12 cellular contexts compared by ENCODE assay signal in the genomic region with DNA sequence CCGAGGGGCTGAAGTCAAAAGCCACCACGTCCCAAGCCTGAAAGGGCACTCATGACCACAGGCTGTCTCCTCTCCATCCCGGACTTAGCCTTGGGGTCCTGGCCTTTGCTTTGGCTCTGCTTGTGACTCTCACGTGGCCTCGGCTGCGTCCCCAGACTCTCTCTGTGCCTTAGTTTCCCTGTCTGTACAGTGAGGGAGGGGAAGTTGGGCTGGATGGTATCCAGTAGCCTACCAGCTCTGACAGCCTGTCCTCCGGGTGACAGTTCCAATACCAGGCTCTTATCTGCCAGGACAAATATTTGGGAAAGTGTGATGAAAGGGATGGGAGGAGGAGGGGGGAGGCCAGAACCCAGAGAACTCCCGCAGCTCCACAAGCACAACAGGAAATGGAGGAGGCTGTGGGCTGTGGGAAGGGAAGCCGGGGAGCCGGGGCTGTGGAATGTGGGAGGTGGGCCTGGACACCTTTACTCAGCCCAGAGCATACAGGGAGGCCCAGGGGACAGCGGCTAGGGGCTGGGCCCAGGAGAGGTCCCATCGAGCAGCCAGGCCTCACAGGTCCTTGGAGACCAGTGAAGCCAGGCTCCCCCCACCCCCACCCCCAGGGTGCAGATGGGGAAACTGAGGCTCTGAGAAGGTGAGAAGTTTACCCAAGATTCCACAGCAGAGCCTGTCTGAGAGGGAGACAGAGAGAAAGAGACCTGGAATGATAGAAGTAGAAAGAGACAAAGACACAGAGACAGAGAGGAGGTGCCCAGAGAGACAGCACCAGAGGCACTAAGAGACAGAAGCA. TPM values are rescaled to one million over a fixed set of nuclear protein-coding genes. Genes with fewer than 3 reads are reported as not detected.
DNase-seq lines count a peak whose midpoint lies in the region; ATAC-seq, FAIRE-seq and TF ChIP-seq lines count a peak whose summit lies in the region.
"Had no signal": no experiment of that assay in that cellular context is flagged by ENCODE, and none has a peak within 500 bp of the region (broad histone marks: within the 10 kb centered on the region; RNA-seq: fewer than 3 reads in every experiment).

No MANE protein-coding gene starts in this region.

- peaks cover 0 to 26% (median 23%) of the 10 kb centered on the region in 5 donors for H3K36me3 ChIP-seq in subcutaneous abdominal adipose tissue (ENCODE audit: control insufficient read depth in 5 of 5, insufficient read depth in 5 of 5, low read length in 5 of 5)

- POLR2A ChIA-PET in T-cell (lab: Charles Lee), result no interaction called here

- CTCF ChIA-PET in T-cell (lab: Charles Lee), result interaction anchor here (0.6 to 0.7 kb wide), 3 partner anchors 57 to 1055 kb away, joined by 3 read pairs; no protein-coding TSS in a partner anchor

- H3K4me1 Mint-ChIP-seq in HFFc6 (ENCODE audit: low read depth) (peaks cover 89% of the 10 kb centered on the region), T-cell (no peaks in the 10 kb centered on the region)

- H3K4me3 ChIP-seq in choroid plexus epithelial cell (ENCODE audit: low read depth, low read length), result no peak overlapping the region
- H3K4me3 ChIP-seq in subcutaneous abdominal adipose tissue (ENCODE audit: low read depth in 1 of 5, low read length in 5 of 5), result peak overlapping the region in 2 of 5 donors; percentile 19 to 37

- TF ChIP-seq CTCF in HFFc6 (IDR thresholded peaks at IDR 0.05) (no peak), choroid plexus epithelial cell (conservative IDR thresholded peaks at IDR 0.05; ENCODE audit: low read depth, low read length) (no peak)

- H3K4me1 ChIP-seq in subcutaneous abdominal adipose tissue (ENCODE audit: control insufficient read depth in 5 of 5, insufficient read depth in 5 of 5, low read length in 5 of 5), result peaks cover 9 to 79% (median 61%) of the 10 kb centered on the region in 5 donors

- peak overlapping the region in 2 of 5 donors; percentile 6 to 27 for H3K9ac ChIP-seq in subcutaneous abdominal adipose tissue (ENCODE audit: low read length in 5 of 5)

- peaks cover 51% of the 10 kb centered on the region for H3K36me3 Mint-ChIP-seq in HFFc6 (ENCODE audit: low read depth)
- H3K36me3 Mint-ChIP-seq in T-cell, result no peaks in the 10 kb centered on the region

- H3K4me3 Mint-ChIP-seq in HFFc6, result peak overlapping the region; percentile 63
- no peak overlapping the region for H3K4me3 Mint-ChIP-seq in T-cell

- FAIRE-seq in frontal cortex (lab: Jason Lieb, UNC), result no peak

- H3K9me3 Mint-ChIP-seq in HFFc6 (no peaks in the 10 kb centered on the region), T-cell (no peaks in the 10 kb centered on the region)

- ATAC-seq in left lobe of liver (peak; percentile 73), T-cell (replicated peaks in 1 of 4) (no peak), GM19035 (IDR thresholded peaks at IDR 0.05; ENCODE audit: unreplicated experiment) (no peak)

- H3K9me3 ChIP-seq in subcutaneous abdominal adipose tissue (ENCODE audit: control insufficient read depth in 5 of 5, low read length in 5 of 5), result no peaks in the 10 kb centered on the region

- peak overlapping the region; percentile 60 for H3K27ac ChIP-seq in subcutaneous abdominal adipose tissue (ENCODE audit: low read depth, low read length)

- peaks cover 0 to 24% (median 2%) of the 10 kb centered on the region in 5 donors for H3K27me3 ChIP-seq in subcutaneous abdominal adipose tissue (ENCODE audit: control insufficient read depth in 5 of 5, insufficient read depth in 4 of 5, low read length in 5 of 5)

- H3K27ac Mint-ChIP-seq in HFFc6, result peak overlapping the region; percentile 99
- H3K27ac Mint-ChIP-seq in T-cell, result no peak overlapping the region

- DNase-seq in HFFc6 (no peak), choroid plexus epithelial cell (ENCODE audit: low read depth) (peak; percentile 80), left lobe of liver (ENCODE audit: low spot score) (peak; percentile 85), frontal cortex (ENCODE audit: low spot score in 2 of 2) (no peak), T-cell (no peak), NCI-H1694 treated with DMSO at 0.1 percent for 48 hours (lab: John Stamatoyannopoulos, UW) (no peak)
- DNase-seq: NCI-H1417 had no signal

- H3K27me3 Mint-ChIP-seq in HFFc6 (ENCODE audit: insufficient read depth) (peaks cover 12% of the 10 kb centered on the region), T-cell (no peaks in the 10 kb centered on the region)

RNA-seq across cellular contexts. Expression of a gene that starts 18.3 kb away (rescaled TPM):
- total RNA-seq in HFFc6 (2021; fragmentation: NEBNext Ultra II Directional; extraction: Animal tissue kit (Norgen Biotek cat#: 25700)), result 100 to 1,000 TPM; 137 to 208 (median 180) TPM
- total RNA-seq in left lobe of liver, result 12.8 TPM
- total RNA-seq in frontal cortex, result 12.2 TPM
- 1 to 10 TPM in 3 of 5 donors, under 1 TPM in 2; 0.32 to 3.6 (median 1.6) TPM for total RNA-seq in T-cell

RNA-seq across cellular contexts. Expression of a gene that starts 29.2 kb away (rescaled TPM):
- under 1 TPM in 1 of 6 experiments, not detected in 5; 0.11 TPM for total RNA-seq in HFFc6 (2021; fragmentation: NEBNext Ultra II Directional; extraction: Animal tissue kit (Norgen Biotek cat#: 25700))
- total RNA-seq in left lobe of liver (0.15 TPM), frontal cortex (not detected), T-cell (under 1 TPM in 1 of 5 donors, not detected in 4; 0.23 TPM)
- total RNA-seq: G401, mononuclear cell, SK-MEL-5 had no signal

RNA-seq across cellular contexts. Expression of a gene that starts 51.0 kb away (rescaled TPM):
- total RNA-seq in HFFc6 (2021; fragmentation: NEBNext Ultra II Directional; extraction: Animal tissue kit (Norgen Biotek cat#: 25700)), result 1 to 10 TPM in 2 of 6 experiments, under 1 TPM in 4; 0.26 to 1.5 (median 0.78) TPM
- total RNA-seq in left lobe of liver (15.2 TPM), frontal cortex (5.3 TPM), T-cell (under 1 TPM in 4 of 5 donors, not detected in 1; 0.36 to 0.95 (median 0.58) TPM)
- total RNA-seq: SK-MEL-5 had no signal

RNA-seq across cellular contexts. Expression of a gene that starts 52.5 kb away (rescaled TPM):
- not detected for total RNA-seq in HFFc6 (2021; fragmentation: NEBNext Ultra II Directional; extraction: Animal tissue kit (Norgen Biotek cat#: 25700))
- total RNA-seq in left lobe of liver (not detected), frontal cortex (2.9 TPM), T-cell (not detected)
- total RNA-seq: G401, SK-MEL-5 had no signal

Comparison
In these comparisons a context has a peak if more than half of its experiments do, and no peak if none do; other contexts are left out.
1. DNase-seq: peak in choroid plexus epithelial cell (single experiment) and left lobe of liver (single experiment); none in HFFc6 (single experiment), frontal cortex (0 of 2), T-cell (0 of 34) and NCI-H1694 treated with DMSO at 0.1 percent for 48 hours (single experiment).